Comparison of ENCODE assay signal across 1 cellular context in genomic region chr17:81083125-81083765, GRCh38.
TF ChIP-seq lines count a peak whose summit lies in the region.

No MANE protein-coding gene starts in this region.

TF ChIP-seq in HepG2, 621 proteins besides CTCF, POLR2A, EP300 and RAD21 (continued from another document and continues in another):
- peak; percentile 91 for TF ChIP-seq ARID5B (CRISPR knock-in tag; IDR thresholded peaks at IDR 0.05)
- peak; percentile 68; the same call in 1 of the 2 replicates for TF ChIP-seq ESRRA (CRISPR knock-in tag; IDR thresholded peaks at IDR 0.05; ENCODE audit: low read depth)
- 0 out of 2 replicates have a peak, but pooled peaks have one; percentile 80 for TF ChIP-seq PBX3 (CRISPR knock-in tag; IDR thresholded peaks at IDR 0.05; ENCODE audit: borderline replicate concordance)
- TF ChIP-seq MEIS2 (CRISPR knock-in tag; IDR thresholded peaks at IDR 0.05), result peak; percentile 98
- TF ChIP-seq ZNF703 (CRISPR knock-in tag; IDR thresholded peaks at IDR 0.05; ENCODE audit: borderline replicate concordance), result peak; percentile 61; the same call in 1 of the 2 replicates
- TF ChIP-seq SMAD9 (CRISPR knock-in tag; IDR thresholded peaks at IDR 0.05), result peak; percentile 84; the same call in 1 of the 2 replicates
- 0 out of 2 replicates have a peak, but pooled peaks have one; percentile 66 for TF ChIP-seq ZSCAN29 (CRISPR knock-in tag; conservative IDR thresholded peaks at IDR 0.05)
- TF ChIP-seq FOXA3 (CRISPR knock-in tag; IDR thresholded peaks at IDR 0.05), result peak; percentile 93
- no peak for TF ChIP-seq CEBPZ (IDR thresholded peaks at IDR 0.05; ENCODE audit: low read length)
- peak; percentile 81; the same call in 1 of the 2 replicates for TF ChIP-seq ZXDC (CRISPR knock-in tag; IDR thresholded peaks at IDR 0.05)
- peak; percentile 94 for TF ChIP-seq SPEN (CRISPR knock-in tag; IDR thresholded peaks at IDR 0.05; ENCODE audit: low read depth)
- no peak for TF ChIP-seq CBX2 (IDR thresholded peaks at IDR 0.05; ENCODE audit: low read depth, low read length)
- peak; percentile 31; the same call in 1 of the 2 replicates for TF ChIP-seq CBX2 (CRISPR knock-in tag; IDR thresholded peaks at IDR 0.05; ENCODE audit: low read depth)
- peak; percentile 44 for TF ChIP-seq ZNF691 (CRISPR knock-in tag; IDR thresholded peaks at IDR 0.05; ENCODE audit: borderline replicate concordance, low read depth)
- TF ChIP-seq NCOA5 (CRISPR knock-in tag; IDR thresholded peaks at IDR 0.05), result no peak
- peak; percentile 88 for TF ChIP-seq TEF (CRISPR knock-in tag; IDR thresholded peaks at IDR 0.05)
- TF ChIP-seq KLF16 (CRISPR knock-in tag; IDR thresholded peaks at IDR 0.05), result peak in 1 of 2 experiments; percentile 99; a peak in 3 of 4 replicates
- TF ChIP-seq AHR (CRISPR knock-in tag; IDR thresholded peaks at IDR 0.05), result peak; percentile 88; the same call in 1 of the 2 replicates
- peak; percentile 94 for TF ChIP-seq MIXL1 (CRISPR knock-in tag; IDR thresholded peaks at IDR 0.05)
- TF ChIP-seq RCOR2 (CRISPR knock-in tag; IDR thresholded peaks at IDR 0.05), result peak; percentile 61; the same call in 1 of the 2 replicates
- no peak for TF ChIP-seq ZNF362 (CRISPR knock-in tag; IDR thresholded peaks at IDR 0.05; ENCODE audit: borderline replicate concordance)
- no peak for TF ChIP-seq ATF7 (IDR thresholded peaks at IDR 0.05)
- TF ChIP-seq ATF7 (CRISPR knock-in tag; IDR thresholded peaks at IDR 0.05), result peak; percentile 55; the same call in 1 of the 2 replicates
- peak; percentile 88 for TF ChIP-seq SRSF1 (optimal IDR thresholded peaks at IDR 0.05; ENCODE audit: low read depth, low read length)
- peak; percentile 97 for TF ChIP-seq SMAD3 (CRISPR knock-in tag; IDR thresholded peaks at IDR 0.05)
- no peak for TF ChIP-seq TIGD3 (CRISPR knock-in tag; IDR thresholded peaks at IDR 0.05; ENCODE audit: borderline replicate concordance)
- no peak for TF ChIP-seq CCAR2 (optimal IDR thresholded peaks at IDR 0.05; ENCODE audit: low read depth, low read length)
- peak; percentile 97 for TF ChIP-seq ZSCAN31 (CRISPR knock-in tag; IDR thresholded peaks at IDR 0.05; ENCODE audit: low read depth)
- peak; percentile 56; the same call in 1 of the 2 replicates for TF ChIP-seq ZBTB14 (CRISPR knock-in tag; IDR thresholded peaks at IDR 0.05)
- peak; percentile 100 for TF ChIP-seq ZGPAT (CRISPR knock-in tag; IDR thresholded peaks at IDR 0.05)
- TF ChIP-seq NFE2 (CRISPR knock-in tag; IDR thresholded peaks at IDR 0.05), result no peak
- peak; percentile 86 for TF ChIP-seq ZKSCAN8 (CRISPR knock-in tag; IDR thresholded peaks at IDR 0.05; ENCODE audit: borderline replicate concordance)
- peak; percentile 71; the same call in 1 of the 2 replicates for TF ChIP-seq ZBTB25 (CRISPR knock-in tag; IDR thresholded peaks at IDR 0.05)
- peak; percentile 69; the same call in 1 of the 2 replicates for TF ChIP-seq BRD4 (CRISPR knock-in tag; IDR thresholded peaks at IDR 0.05)
- peak; percentile 92 for TF ChIP-seq DBP (CRISPR knock-in tag; IDR thresholded peaks at IDR 0.05; ENCODE audit: not compliant biosample characterization)
- peak; percentile 64 for TF ChIP-seq GABPA (IDR thresholded peaks at IDR 0.05; ENCODE audit: low read depth, low read length)
- TF ChIP-seq GABPA (CRISPR knock-in tag; IDR thresholded peaks at IDR 0.05; ENCODE audit: low read depth), result peak; percentile 91
